12 cellular contexts compared by ENCODE assay signal in genomic region chr10:83166344-83166743, GRCh38.
A peak's percentile ranks its signal among the peaks of the same experiment; 100 is the strongest.
DNase-seq lines count a peak whose midpoint lies in the region; ATAC-seq, FAIRE-seq and TF ChIP-seq lines count a peak whose summit lies in the region.
"Had no signal": no experiment of that assay in that cellular context is flagged by ENCODE, and none has a peak within 500 bp of the region (broad histone marks: within the 10 kb centered on the region; RNA-seq: fewer than 3 reads in every experiment).

No MANE protein-coding gene starts in this region.

- 24% methylated on average over 5 of the region's 5 CpGs for WGBS in GM12878 (ENCODE audit: insufficient coverage, insufficient replicate concordance, low lambda C conversion rate, missing lambda C conversion rate)
- 32 to 45% (median 45%) methylated on average over 5 of the region's 5 CpGs for whole genome bisulfite sequencing in psoas muscle, 3 donors

- TF ChIP-seq CTCF in GM12872 (IDR thresholded peaks at IDR 0.05; ENCODE audit: insufficient read depth, low read depth, low read length) (0 out of 3 replicates have a peak, but pooled peaks have one; percentile 13), NB4 (IDR thresholded peaks at IDR 0.05; ENCODE audit: low read depth, low read length) (peak; percentile 9), GM12878 (IDR thresholded peaks at IDR 0.05 in 2 of 3, conservative IDR thresholded peaks at IDR 0.05 in 1 of 3; ENCODE audit: control insufficient read depth in 2 of 3, extremely low read depth in 1 of 3, insufficient read depth in 1 of 3, low read depth in 3 of 3, low read length in 3 of 3) (no peak; a peak in 1 of 6 replicates), osteocyte (IDR thresholded peaks at IDR 0.05) (peak; percentile 22), psoas muscle (IDR thresholded peaks at IDR 0.05) (no peak)

- no peaks in the 10 kb centered on the region for H3K36me3 Mint-ChIP-seq in osteocyte (ENCODE audit: unreplicated experiment)

- no peak overlapping the region for H3K27ac ChIP-seq in GM12878 (ENCODE audit: control insufficient read depth, insufficient read depth)
- H3K27ac ChIP-seq in psoas muscle, result no peak overlapping the region

- H3K4me2 ChIP-seq in GM12878 (ENCODE audit: control insufficient read depth, insufficient read depth), result no peak overlapping the region

- H3K36me3 ChIP-seq in GM12878 (ENCODE audit: control insufficient read depth in 2 of 2, insufficient read depth in 2 of 2, low read length in 1 of 2) (no peaks in the 10 kb centered on the region), psoas muscle (ENCODE audit: insufficient read depth in 1 of 2, low read depth in 1 of 2) (no peaks in the 10 kb centered on the region)

- no peak for TF ChIP-seq RAD21 in GM12878 (IDR thresholded peaks at IDR 0.05; ENCODE audit: insufficient read depth, low read depth, low read length)

- CTCF ChIA-PET in GM12878 (lab: Yijun Ruan, JAX), result no interaction called here

- SMC1A ChIA-PET in GM12878 (lab: Charles Lee; ENCODE audit: uncharacterized antibody, unreplicated experiment), result no interaction called here

- H3K27me3 ChIP-seq in GM12878 (replicated peaks in 1 of 2; ENCODE audit: control insufficient read depth in 2 of 2, insufficient read depth in 2 of 2, low read length in 1 of 2) (no peaks in the 10 kb centered on the region), psoas muscle (ENCODE audit: insufficient read depth in 3 of 3, low read length in 2 of 3) (no peaks in the 10 kb centered on the region)

- no peak overlapping the region for H2AFZ ChIP-seq in GM12878 (ENCODE audit: control insufficient read depth, low read depth, low read length)

- no peak overlapping the region for H3K4me3 Mint-ChIP-seq in osteocyte (ENCODE audit: unreplicated experiment)
- H3K4me3 Mint-ChIP-seq: activated T-cell treated with anti-CD3 and anti-CD28 coated beads, Interleukin-2, amount 50 U/mL, for 4 hours; naive thymus-derived CD8-positive, alpha-beta T cell had no signal

- no peak overlapping the region for H3K9ac ChIP-seq in GM12878 (ENCODE audit: control insufficient read depth, insufficient read depth, low read length)

- H3K79me2 ChIP-seq in GM12878 (ENCODE audit: control insufficient read depth, insufficient read depth, low read length), result no peaks in the 10 kb centered on the region

- DNase-seq in NB4 (ENCODE audit: low read depth) (peak; percentile 11), GM12878 (ENCODE audit: low read depth, low spot score) (no peak), osteocyte (ENCODE audit: extremely low spot score, unreplicated experiment) (no peak), NCI-H1105 (lab: John Stamatoyannopoulos, UW) (no peak), psoas muscle (no peak), frontal cortex (ENCODE audit: low spot score in 2 of 2) (no peak)
- DNase-seq: activated T-cell treated with anti-CD3 and anti-CD28 coated beads, Interleukin-2, amount 50 U/mL, for 4 hours; naive thymus-derived CD8-positive, alpha-beta T cell; NCI-H1436 had no signal

- H3K4me1 ChIP-seq in GM12878 (ENCODE audit: control insufficient read depth, insufficient read depth, low read length), result no peaks in the 10 kb centered on the region
- no peaks in the 10 kb centered on the region for H3K4me1 ChIP-seq in psoas muscle

- no TSS peak for BruUV-seq in GM12878 (replicated peaks; lab: Mats Ljungman, UMichigan)

- POLR2A ChIA-PET in GM12878 (lab: Charles Lee), result no interaction called here

- intact Hi-C loops in GM12878 (cut with micrococcal nuclease; ENCODE audit: unreplicated experiment) (no loop called here), psoas muscle (cut with DNase I) (no loop called here)

- no peak for FAIRE-seq in GM12878 (lab: Jason Lieb, UNC)
- no peak for FAIRE-seq in frontal cortex (lab: Jason Lieb, UNC)
- FAIRE-seq: astrocyte, endothelial cell of umbilical vein had no signal

- H3K4me1 Mint-ChIP-seq in osteocyte (ENCODE audit: unreplicated experiment), result peaks cover 5% of the 10 kb centered on the region
- H3K4me1 Mint-ChIP-seq: naive thymus-derived CD8-positive, alpha-beta T cell had no signal

- in situ Hi-C loops in GM12878 (cut with MboI), result no loop called here

- H3K4me3 ChIP-seq in NB4 (ENCODE audit: low read depth, low read length), result no peak overlapping the region
- no peak overlapping the region for H3K4me3 ChIP-seq in GM12878
- H3K4me3 ChIP-seq in psoas muscle, result no peak overlapping the region

- no peak overlapping the region for H3K27ac Mint-ChIP-seq in osteocyte (ENCODE audit: unreplicated experiment)
- H3K27ac Mint-ChIP-seq: naive thymus-derived CD8-positive, alpha-beta T cell had no signal

- RAD21 ChIA-PET in GM12878 (lab: Charles Lee; ENCODE audit: unreplicated experiment), result no interaction called here

- ATAC-seq in GM12878, result peak; percentile 62
- ATAC-seq in psoas muscle, result no peak
- ATAC-seq: activated T-cell treated with anti-CD3 and anti-CD28 coated beads, Interleukin-2, amount 50 U/mL, for 4 hours; naive thymus-derived CD8-positive, alpha-beta T cell had no signal

- H3K9me3 ChIP-seq in GM12878 (replicated peaks; ENCODE audit: control insufficient read depth, insufficient read depth, low read length), result no peaks in the 10 kb centered on the region
- no peaks in the 10 kb centered on the region for H3K9me3 ChIP-seq in psoas muscle

- H3K27me3 Mint-ChIP-seq in osteocyte (ENCODE audit: unreplicated experiment), result peaks cover 2% of the 10 kb centered on the region
- H3K27me3 Mint-ChIP-seq: naive thymus-derived CD8-positive, alpha-beta T cell had no signal

- peaks cover 6% of the 10 kb centered on the region for H3K9me3 Mint-ChIP-seq in osteocyte (ENCODE audit: unreplicated experiment)

- TF ChIP-seq POLR2A in NB4 (IDR thresholded peaks at IDR 0.05; ENCODE audit: extremely low read depth, insufficient read length) (no peak), GM12878 (IDR thresholded peaks at IDR 0.05; ENCODE audit: low read depth, low read length) (no peak)

- no peak for TF ChIP-seq EP300 in GM12878 (IDR thresholded peaks at IDR 0.05; ENCODE audit: borderline replicate concordance in 1 of 2, control insufficient read depth in 1 of 2, low read depth in 2 of 2, low read length in 2 of 2)

- no peaks in the 10 kb centered on the region for H4K20me1 ChIP-seq in GM12878 (ENCODE audit: control insufficient read depth, insufficient read depth)

TF ChIP-seq in GM12878, 131 proteins besides CTCF, POLR2A, EP300 and RAD21:
- no peak for TF ChIP-seq HDAC2 (IDR thresholded peaks at IDR 0.05)
- TF ChIP-seq CHD1 (IDR thresholded peaks at IDR 0.05; ENCODE audit: low read depth, low read length), result no peak
- no peak for TF ChIP-seq KLF5 (IDR thresholded peaks at IDR 0.05; ENCODE audit: partially characterized antibody)
- TF ChIP-seq BHLHE40 (IDR thresholded peaks at IDR 0.05; ENCODE audit: borderline replicate concordance in 1 of 2, low read depth in 2 of 2, low read length in 1 of 2), result no peak
- TF ChIP-seq IRF4 (IDR thresholded peaks at IDR 0.05; ENCODE audit: low read depth, low read length), result no peak
- TF ChIP-seq TBL1XR1 (IDR thresholded peaks at IDR 0.05; ENCODE audit: low read depth, low read length), result no peak
- TF ChIP-seq ESRRA (IDR thresholded peaks at IDR 0.05; ENCODE audit: low read length), result no peak
- no peak for TF ChIP-seq SKIL (IDR thresholded peaks at IDR 0.05; ENCODE audit: low read depth, poor library complexity, severe bottlenecking)

Comparison
In these comparisons a context has a peak if more than half of its experiments do, and no peak if none do; other contexts are left out.
1. CTCF ChIP-seq: peak in GM12872 (single experiment), NB4 (single experiment) and osteocyte (single experiment); none in GM12878 (0 of 3) and psoas muscle (single experiment).